9 cellular contexts compared by ENCODE assay signal in the genomic region with DNA sequence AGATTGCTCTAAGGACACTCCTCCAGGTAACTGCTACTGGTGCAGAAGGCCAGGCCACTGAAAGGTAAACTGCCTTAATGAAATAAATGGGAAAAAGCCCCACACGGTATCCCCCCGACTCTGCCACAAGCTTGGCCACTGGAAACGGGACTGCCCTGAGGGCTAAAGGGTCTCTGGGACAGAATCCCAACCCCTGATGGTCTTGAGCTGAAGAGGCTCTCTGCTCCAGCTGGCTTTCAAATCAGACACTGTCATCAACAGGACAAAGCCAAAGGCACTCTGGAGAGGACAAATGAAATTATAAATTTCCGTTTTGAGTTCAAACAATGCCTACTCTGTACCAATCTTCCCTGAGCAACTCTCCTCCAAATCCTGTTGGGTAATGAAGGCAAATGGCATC.
"Had no signal": no experiment of that assay in that cellular context is flagged by ENCODE, and none has a peak within 500 bp of the region (broad histone marks: within the 10 kb centered on the region; RNA-seq: fewer than 3 reads in every experiment).

No MANE protein-coding gene starts in this region.

- H3K9me3 ChIP-seq: HAP-1 had no signal

- H3K27ac ChIP-seq: HL-60 had no signal

- ATAC-seq: HCT116, HepG2 had no signal

- H3K36me3 ChIP-seq: HAP-1 had no signal

- H3K36me3 Mint-ChIP-seq: IgD-negative memory B cell had no signal

- H3K27ac Mint-ChIP-seq: HFFc6 had no signal

- H3K4me3 ChIP-seq: HAP-1 had no signal

- H3K4me3 Mint-ChIP-seq: HFFc6 had no signal

- H3K4me1 ChIP-seq: HAP-1 had no signal

- DNase-seq: GOT3, H7, HFFc6, KG1 had no signal

- H3K9me3 Mint-ChIP-seq: HFFc6 had no signal
